9 cellular contexts compared by ENCODE assay signal in genomic region chr2:240368746-240369724, GRCh38.
A peak's percentile ranks its signal among the peaks of the same experiment; 100 is the strongest.
DNase-seq lines count a peak whose midpoint lies in the region; ATAC-seq, FAIRE-seq and TF ChIP-seq lines count a peak whose summit lies in the region.
"Had no signal": no experiment of that assay in that cellular context is flagged by ENCODE, and none has a peak within 500 bp of the region (broad histone marks: within the 10 kb centered on the region; RNA-seq: fewer than 3 reads in every experiment).

No MANE protein-coding gene starts in this region.

- H3K36me3 Mint-ChIP-seq in osteocyte (ENCODE audit: unreplicated experiment) = no peaks in the 10 kb centered on the region

- ATAC-seq in Right ventricle myocardium inferior (peak; percentile 80), Right ventricle myocardium superior (ENCODE audit: poor library complexity) (peak; percentile 84), GM21786 (IDR thresholded peaks at IDR 0.05; ENCODE audit: unreplicated experiment) (no peak), HG03571 (IDR thresholded peaks at IDR 0.05; ENCODE audit: unreplicated experiment) (no peak)

- no peak overlapping the region for H3K4me3 Mint-ChIP-seq in osteocyte (ENCODE audit: unreplicated experiment)

- peaks cover 34% of the 10 kb centered on the region for H3K4me1 Mint-ChIP-seq in osteocyte (ENCODE audit: unreplicated experiment)

- DNase-seq in Right ventricle myocardium inferior (ENCODE audit: missing footprints) (peak; percentile 79), cardiac septum (ENCODE audit: low spot score) (no peak), Right ventricle myocardium superior (peak; percentile 84), osteocyte (ENCODE audit: extremely low spot score, unreplicated experiment) (no peak), NCI-H1092 treated with DMSO at 0.1 percent for 48 hours (lab: John Stamatoyannopoulos, UW) (no peak), GM19239 (ENCODE audit: insufficient read length, low spot score) (no peak)
- DNase-seq: stimulated activated CD4-positive, alpha-beta T cell treated with anti-CD3 and anti-CD28 coated beads, Interleukin-12 subunit alpha, Interleukin-12 subunit beta, amount 100 ng/mL, for 4 hours had no signal

- H3K9me3 Mint-ChIP-seq in osteocyte (ENCODE audit: unreplicated experiment) = no peaks in the 10 kb centered on the region

- intact Hi-C loops in Right ventricle myocardium inferior (cut with DNase I) (loop anchor here (1.0 to 5.0 kb wide), 3 partner anchors 72 to 132 kb away; no protein-coding TSS in a partner anchor), cardiac septum (cut with DNase I) (no loop called here), Right ventricle myocardium superior (cut with DNase I) (loop anchor here (2.0 kb wide), 1 partner anchor 72 kb away; no protein-coding TSS in a partner anchor)

- peak overlapping the region; percentile 57 for H3K27ac Mint-ChIP-seq in osteocyte (ENCODE audit: unreplicated experiment)

- FAIRE-seq in GM19239 (lab: Jason Lieb, UNC) = no peak

- TF ChIP-seq CTCF in osteocyte (IDR thresholded peaks at IDR 0.05) = no peak

- no peaks in the 10 kb centered on the region for H3K27me3 Mint-ChIP-seq in osteocyte (ENCODE audit: unreplicated experiment)

Comparison
In these comparisons a context has a peak if more than half of its experiments do, and no peak if none do; other contexts are left out.
1. DNase-seq: peak in Right ventricle myocardium inferior (single experiment) and Right ventricle myocardium superior (single experiment); none in cardiac septum (single experiment), osteocyte (single experiment), NCI-H1092 treated with DMSO at 0.1 percent for 48 hours (single experiment) and GM19239 (single experiment).
2. ATAC-seq: peak in Right ventricle myocardium inferior (single experiment) and Right ventricle myocardium superior (single experiment); none in GM21786 (single experiment) and HG03571 (single experiment).